ENCODE assay signal across 17 cellular contexts in genomic region chr15:60554494-60554893, GRCh38.
DNase-seq lines count a peak whose midpoint lies in the region; ATAC-seq lines count a peak whose summit lies in the region.
"Had no signal": no experiment of that assay in that cellular context is flagged by ENCODE, and none has a peak within 500 bp of the region (broad histone marks: within the 10 kb centered on the region; RNA-seq: fewer than 3 reads in every experiment).

No MANE protein-coding gene starts in this region.

- peaks cover 84% of the 10 kb centered on the region for H3K4me1 ChIP-seq in CD8-positive, alpha-beta memory T cell (ENCODE audit: insufficient read depth, low read length)

- H3K36me3 Mint-ChIP-seq in CD8-positive, alpha-beta memory T cell: peaks cover 7 to 56% (median 13%) of the 10 kb centered on the region in 3 donors
- peaks cover 54% of the 10 kb centered on the region for H3K36me3 Mint-ChIP-seq in activated CD4-positive, alpha-beta memory T cell treated with anti-CD3 and anti-CD28 coated beads, Interleukin-2, amount 10 ng/mL, durations not matched to agents 7 days and 5 days (ENCODE audit: low read depth)
- H3K36me3 Mint-ChIP-seq in naive thymus-derived CD8-positive, alpha-beta T cell: peaks cover 9 to 27% (median 14%) of the 10 kb centered on the region in 3 donors

- DNase-seq in NCI-H1105 treated with DMSO at 0.1 percent for 48 hours (lab: John Stamatoyannopoulos, UW) (peak; percentile 62), NCI-H1105 (lab: John Stamatoyannopoulos, UW) (no peak), HUDEP-2 (lab: John Stamatoyannopoulos, UW; ENCODE audit: unreplicated experiment in 76 of 76) (no peak), GOT3 (lab: John Stamatoyannopoulos, UW) (no peak)
- no peak for DNase-seq in CD8-positive, alpha-beta memory T cell
- DNase-seq in activated CD4-positive, alpha-beta memory T cell treated with anti-CD3 and anti-CD28 coated beads, Interleukin-2, amount 10 ng/mL, durations not matched to agents 7 days and 5 days: no peak
- no peak for DNase-seq in naive thymus-derived CD8-positive, alpha-beta T cell
- no peak for DNase-seq in stimulated activated CD4-positive, alpha-beta T cell treated with anti-CD3 and anti-CD28 coated beads, Interleukin-12 subunit alpha, Interleukin-12 subunit beta, amount 100 ng/mL, for 4 hours
- DNase-seq: activated naive CD4-positive, alpha-beta T cell treated with Interleukin-2 at 50 U/mL for 16 hours; endodermal cell; heart left ventricle; IMR-90; NCI-H2171 treated with DMSO at 0.1 percent for 48 hours; occipital lobe; SJCRH30 had no signal

- POLR2A ChIA-PET in CD8-positive, alpha-beta memory T cell (lab: Charles Lee): interaction anchor here (0.6 to 1.1 kb wide), 2 partner anchors 19 to 31 kb away, joined by 3 read pairs; no protein-coding TSS in a partner anchor
- POLR2A ChIA-PET in activated CD4-positive, alpha-beta memory T cell treated with anti-CD3 and anti-CD28 coated beads, Interleukin-2, amount 10 ng/mL, durations not matched to agents 7 days and 5 days (lab: Charles Lee): interaction anchor here (1.0 to 12.8 kb wide), 6 partner anchors 10 to 157 kb away, joined by 4 to 678 read pairs (median 6); partner anchors contain the start of gene ANXA2
- POLR2A ChIA-PET in naive thymus-derived CD8-positive, alpha-beta T cell (lab: Charles Lee): interaction anchor here (1.0 to 2.1 kb wide), 2 partner anchors 10 to 36 kb away, joined by 3 to 5 read pairs; no protein-coding TSS in a partner anchor

- no peaks in the 10 kb centered on the region for H3K27me3 ChIP-seq in CD8-positive, alpha-beta memory T cell (ENCODE audit: insufficient read depth, low read length, poor library complexity, severe bottlenecking)
- H3K27me3 ChIP-seq: heart left ventricle, SJCRH30, tibial nerve had no signal

- no peak for ATAC-seq in naive thymus-derived CD8-positive, alpha-beta T cell
- ATAC-seq: heart left ventricle had no signal

- no peaks in the 10 kb centered on the region for H3K27me3 Mint-ChIP-seq in CD8-positive, alpha-beta memory T cell
- H3K27me3 Mint-ChIP-seq in activated CD4-positive, alpha-beta memory T cell treated with anti-CD3 and anti-CD28 coated beads, Interleukin-2, amount 10 ng/mL, durations not matched to agents 7 days and 5 days: no peaks in the 10 kb centered on the region
- H3K27me3 Mint-ChIP-seq in naive thymus-derived CD8-positive, alpha-beta T cell: no peaks in the 10 kb centered on the region

- peaks cover 94 to 100% (median 98%) of the 10 kb centered on the region in 3 donors for H3K4me1 Mint-ChIP-seq in CD8-positive, alpha-beta memory T cell
- H3K4me1 Mint-ChIP-seq in activated CD4-positive, alpha-beta memory T cell treated with anti-CD3 and anti-CD28 coated beads, Interleukin-2, amount 10 ng/mL, durations not matched to agents 7 days and 5 days: peaks cover 93% of the 10 kb centered on the region
- H3K4me1 Mint-ChIP-seq in naive thymus-derived CD8-positive, alpha-beta T cell: peaks cover 52 to 95% (median 92%) of the 10 kb centered on the region in 4 donors

- peak overlapping the region in 6 of 7 donors; percentile 12 to 75 (median 39) for H3K4me3 Mint-ChIP-seq in CD8-positive, alpha-beta memory T cell
- H3K4me3 Mint-ChIP-seq in activated CD4-positive, alpha-beta memory T cell treated with anti-CD3 and anti-CD28 coated beads, Interleukin-2, amount 10 ng/mL, durations not matched to agents 7 days and 5 days: no peak overlapping the region
- H3K4me3 Mint-ChIP-seq in naive thymus-derived CD8-positive, alpha-beta T cell: peak overlapping the region in 3 of 10 donors; percentile 32 to 56 (median 50)
- H3K4me3 Mint-ChIP-seq: endodermal cell had no signal

- CTCF ChIA-PET in CD8-positive, alpha-beta memory T cell (lab: Charles Lee): interaction anchor here (1.7 to 3.3 kb wide), 4 partner anchors 8 to 34 kb away, joined by 3 to 11 read pairs (median 8); no protein-coding TSS in a partner anchor
- CTCF ChIA-PET in activated CD4-positive, alpha-beta memory T cell treated with anti-CD3 and anti-CD28 coated beads, Interleukin-2, amount 10 ng/mL, durations not matched to agents 7 days and 5 days (lab: Charles Lee): interaction anchor here (0.8 to 7.9 kb wide), 4 partner anchors 31 to 584 kb away, joined by 5 to 55 read pairs (median 6); no protein-coding TSS in a partner anchor

- H3K4me3 ChIP-seq in CD8-positive, alpha-beta memory T cell (ENCODE audit: low read length): no peak overlapping the region
- H3K4me3 ChIP-seq: heart left ventricle, SJCRH30, tibial nerve had no signal

- no peak overlapping the region for H3K27ac ChIP-seq in CD8-positive, alpha-beta memory T cell (ENCODE audit: low read depth, low read length)
- H3K27ac ChIP-seq: 22Rv1, heart left ventricle, SJCRH30, tibial nerve had no signal

- H3K9me3 ChIP-seq in CD8-positive, alpha-beta memory T cell (ENCODE audit: low read length): no peaks in the 10 kb centered on the region
- H3K9me3 ChIP-seq: tibial nerve had no signal

- no peaks in the 10 kb centered on the region for H3K36me3 ChIP-seq in CD8-positive, alpha-beta memory T cell (ENCODE audit: insufficient read depth, low read length)
- H3K36me3 ChIP-seq: heart left ventricle, SJCRH30, tibial nerve had no signal

- peaks cover 0 to 8% (median 0%) of the 10 kb centered on the region in 5 donors for H3K9me3 Mint-ChIP-seq in CD8-positive, alpha-beta memory T cell
- H3K9me3 Mint-ChIP-seq in activated CD4-positive, alpha-beta memory T cell treated with anti-CD3 and anti-CD28 coated beads, Interleukin-2, amount 10 ng/mL, durations not matched to agents 7 days and 5 days: peaks cover 6% of the 10 kb centered on the region
- H3K9me3 Mint-ChIP-seq in naive thymus-derived CD8-positive, alpha-beta T cell: peaks cover 0 to 9% (median 5%) of the 10 kb centered on the region in 9 donors
- H3K9me3 Mint-ChIP-seq: endodermal cell had no signal

- peak overlapping the region; percentile 54 to 99 (median 92) for H3K27ac Mint-ChIP-seq in CD8-positive, alpha-beta memory T cell
- peak overlapping the region; percentile 44 for H3K27ac Mint-ChIP-seq in activated CD4-positive, alpha-beta memory T cell treated with anti-CD3 and anti-CD28 coated beads, Interleukin-2, amount 10 ng/mL, durations not matched to agents 7 days and 5 days
- peak overlapping the region in 8 of 10 donors; percentile 19 to 96 (median 72) for H3K27ac Mint-ChIP-seq in naive thymus-derived CD8-positive, alpha-beta T cell
- H3K27ac Mint-ChIP-seq: endodermal cell had no signal
